Comparison of ENCODE assay signal across 14 cellular contexts in the genomic region with DNA sequence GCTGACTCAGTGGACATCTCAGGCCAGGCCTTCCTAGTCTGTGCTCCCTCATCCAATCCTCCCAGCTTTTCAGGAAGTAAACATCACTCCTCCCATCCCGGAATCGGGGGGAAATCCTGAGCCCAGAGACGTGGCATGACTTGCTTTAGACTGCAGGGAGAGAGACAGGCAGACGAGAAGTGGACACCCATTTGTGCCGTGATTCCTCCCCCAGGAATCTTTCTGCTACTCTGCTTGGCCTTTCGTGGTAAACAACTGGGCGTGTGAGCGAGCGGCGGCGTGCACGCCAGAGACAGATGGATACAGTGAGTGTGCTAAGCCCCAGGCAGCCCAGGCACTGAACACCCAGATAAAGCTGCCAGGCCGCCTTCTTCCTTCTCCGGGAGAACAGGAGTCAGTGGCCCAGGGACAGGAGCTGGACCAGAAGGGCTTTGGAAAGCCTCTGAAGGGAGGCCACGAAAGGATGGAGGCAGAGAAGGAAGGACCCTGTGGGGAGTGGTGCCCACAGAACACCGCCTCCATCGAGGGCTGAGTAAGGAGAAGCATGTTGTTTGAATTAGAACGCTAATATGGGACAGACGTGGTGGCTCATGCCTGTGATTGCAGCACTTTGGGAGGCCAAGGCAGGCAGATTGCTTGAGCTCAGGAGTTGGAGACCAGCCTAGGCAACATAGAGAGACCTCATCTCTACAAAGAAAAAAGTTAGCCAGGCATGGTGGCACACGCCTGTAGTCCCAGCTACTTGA. TPM values are rescaled to one million over a fixed set of nuclear protein-coding genes. Genes with fewer than 3 reads are reported as not detected.
DNase-seq lines count a peak whose midpoint lies in the region; ATAC-seq and TF ChIP-seq lines count a peak whose summit lies in the region.
"Had no signal": no experiment of that assay in that cellular context is flagged by ENCODE, and none has a peak within 500 bp of the region (broad histone marks: within the 10 kb centered on the region; RNA-seq: fewer than 3 reads in every experiment).

No MANE protein-coding gene starts in this region.

- DNase-seq in AG08396 (ENCODE audit: low spot score) (peak; percentile 89), SJCRH30 (peak; percentile 22 to 58), fibroblast of the conjunctiva (ENCODE audit: low read depth) (peak; percentile 74), neural progenitor cell (ENCODE audit: low spot score) (no peak), endodermal cell (no peak)
- no peak for DNase-seq in activated naive CD4-positive, alpha-beta T cell treated with anti-CD3 and anti-CD28 coated beads, Interleukin-2, amount 10 ng/mL, durations not matched to agents 7 days and 5 days
- DNase-seq: AML-193; MM.1S; naive thymus-derived CD8-positive, alpha-beta T cell; OCI-M1; stimulated activated CD4-positive, alpha-beta T cell treated with anti-CD3 and anti-CD28 coated beads, Interleukin-4, amount 100 ng/mL, for 24 hours had no signal

- H3K9me3 Mint-ChIP-seq in neural progenitor cell (no peaks in the 10 kb centered on the region), endodermal cell (no peaks in the 10 kb centered on the region)
- no peaks in the 10 kb centered on the region for H3K9me3 Mint-ChIP-seq in activated naive CD4-positive, alpha-beta T cell treated with anti-CD3 and anti-CD28 coated beads, Interleukin-2, amount 10 ng/mL, durations not matched to agents 7 days and 5 days
- H3K9me3 Mint-ChIP-seq: naive thymus-derived CD8-positive, alpha-beta T cell had no signal

- H4K20me1 ChIP-seq in neural progenitor cell (ENCODE audit: low read depth) = no peaks in the 10 kb centered on the region

- H3K4me3 ChIP-seq in SJCRH30 (peak overlapping the region; percentile 42), neural progenitor cell (no peak overlapping the region), endodermal cell (ENCODE audit: low read length) (no peak overlapping the region)

- H3K27ac Mint-ChIP-seq in neural progenitor cell (peak overlapping the region; percentile 32), endodermal cell (no peak overlapping the region)
- H3K27ac Mint-ChIP-seq in activated naive CD4-positive, alpha-beta T cell treated with anti-CD3 and anti-CD28 coated beads, Interleukin-2, amount 10 ng/mL, durations not matched to agents 7 days and 5 days = no peak overlapping the region

- H2AFZ ChIP-seq in neural progenitor cell (replicated peaks) = peak overlapping the region; percentile 52

- H3K4me1 ChIP-seq in SJCRH30 (peaks cover 17% of the 10 kb centered on the region), neural progenitor cell (no peaks in the 10 kb centered on the region), endodermal cell (ENCODE audit: control insufficient read depth, insufficient read depth, low read length) (peaks cover 3% of the 10 kb centered on the region)

- H3K27me3 Mint-ChIP-seq in neural progenitor cell (ENCODE audit: insufficient read depth, low read depth) (peaks cover 6% of the 10 kb centered on the region), endodermal cell (ENCODE audit: insufficient read depth) (peaks cover 2% of the 10 kb centered on the region)
- H3K27me3 Mint-ChIP-seq in activated naive CD4-positive, alpha-beta T cell treated with anti-CD3 and anti-CD28 coated beads, Interleukin-2, amount 10 ng/mL, durations not matched to agents 7 days and 5 days = peaks cover 28% of the 10 kb centered on the region

- H3K27me3 ChIP-seq in SJCRH30 = no peaks in the 10 kb centered on the region
- peaks cover 4% of the 10 kb centered on the region for H3K27me3 ChIP-seq in neural progenitor cell
- no peaks in the 10 kb centered on the region for H3K27me3 ChIP-seq in endodermal cell (ENCODE audit: control insufficient read depth, insufficient read depth, low read length, poor library complexity, severe bottlenecking)

- H3K27ac ChIP-seq in SJCRH30 (peak overlapping the region; percentile 27), neural progenitor cell (no peak overlapping the region), endodermal cell (ENCODE audit: low read depth, low read length) (no peak overlapping the region)
- H3K27ac ChIP-seq: VCaP had no signal

- no peaks in the 10 kb centered on the region for H3F3A ChIP-seq in neural progenitor cell (ENCODE audit: low read depth)

- CTCF ChIA-PET in activated naive CD4-positive, alpha-beta T cell treated with anti-CD3 and anti-CD28 coated beads, Interleukin-2, amount 10 ng/mL, durations not matched to agents 7 days and 5 days (lab: Charles Lee) = no interaction called here

- H3K36me3 ChIP-seq in SJCRH30 (no peaks in the 10 kb centered on the region), neural progenitor cell (no peaks in the 10 kb centered on the region), endodermal cell (ENCODE audit: control insufficient read depth, insufficient read depth, low read length) (no peaks in the 10 kb centered on the region)

- 94 to 96% methylated on average over 18 to 20 of the region's 20 CpGs for WGBS in endodermal cell (ENCODE audit: insufficient coverage in 1 of 2, insufficient read length in 1 of 2), 2 experiments

- H3K4me3 Mint-ChIP-seq in neural progenitor cell (no peak overlapping the region), endodermal cell (no peak overlapping the region)
- no peak overlapping the region for H3K4me3 Mint-ChIP-seq in activated naive CD4-positive, alpha-beta T cell treated with anti-CD3 and anti-CD28 coated beads, Interleukin-2, amount 10 ng/mL, durations not matched to agents 7 days and 5 days
- H3K4me3 Mint-ChIP-seq: naive thymus-derived CD8-positive, alpha-beta T cell had no signal

- no peaks in the 10 kb centered on the region for H3K79me2 ChIP-seq in neural progenitor cell (ENCODE audit: low read depth)

- ATAC-seq in GM21529 (IDR thresholded peaks at IDR 0.05; ENCODE audit: unreplicated experiment) (no peak), GM18868 (IDR thresholded peaks at IDR 0.05; ENCODE audit: unreplicated experiment) (no peak)
- ATAC-seq: naive thymus-derived CD8-positive, alpha-beta T cell had no signal

- H3K36me3 Mint-ChIP-seq in neural progenitor cell (no peaks in the 10 kb centered on the region), endodermal cell (ENCODE audit: low read depth) (no peaks in the 10 kb centered on the region)
- no peaks in the 10 kb centered on the region for H3K36me3 Mint-ChIP-seq in activated naive CD4-positive, alpha-beta T cell treated with anti-CD3 and anti-CD28 coated beads, Interleukin-2, amount 10 ng/mL, durations not matched to agents 7 days and 5 days

- H3K9ac ChIP-seq in neural progenitor cell (no peak overlapping the region), endodermal cell (ENCODE audit: extremely low read depth, low read length, poor library complexity, severe bottlenecking) (no peak overlapping the region)

- H3K4me1 Mint-ChIP-seq in neural progenitor cell = peaks cover 9% of the 10 kb centered on the region
- no peaks in the 10 kb centered on the region for H3K4me1 Mint-ChIP-seq in endodermal cell
- H3K4me1 Mint-ChIP-seq in activated naive CD4-positive, alpha-beta T cell treated with anti-CD3 and anti-CD28 coated beads, Interleukin-2, amount 10 ng/mL, durations not matched to agents 7 days and 5 days = no peaks in the 10 kb centered on the region
- H3K4me1 Mint-ChIP-seq: naive thymus-derived CD8-positive, alpha-beta T cell had no signal

- H3K4me2 ChIP-seq in neural progenitor cell = no peak overlapping the region

- no peak for TF ChIP-seq CTCF in neural progenitor cell (IDR thresholded peaks at IDR 0.05)
- no peak for TF ChIP-seq CTCF in endodermal cell (conservative IDR thresholded peaks at IDR 0.05)

- H3K9me3 ChIP-seq in SJCRH30 (replicated peaks) (no peaks in the 10 kb centered on the region; the same call in 1 of the 2 replicates), neural progenitor cell (ENCODE audit: low read depth) (no peaks in the 10 kb centered on the region), endodermal cell (ENCODE audit: control insufficient read depth, low read length) (no peaks in the 10 kb centered on the region)

RNA-seq across cellular contexts. Expression of a gene that starts 53.0 kb away (rescaled TPM):
- total RNA-seq in SJCRH30 (2014; rRNA removed; shearing (Covaris generic)) = 41.6 and 43.7 TPM in 2 replicates
- total RNA-seq in neural progenitor cell (ENCODE audit: low replicate concordance) (4.0 and 18.6 TPM in 2 replicates), endodermal cell (10 to 100 TPM; 32.0 to 37.2 TPM)
- 13.0 TPM for polyA plus RNA-seq in endodermal cell (2013, experiment 1 of 2)
- polyA plus RNA-seq in endodermal cell (2013, experiment 2 of 2) = 12.3 TPM

Comparison
In these comparisons a context has a peak if more than half of its experiments do, and no peak if none do; other contexts are left out.
1. DNase-seq: peak in AG08396 (single experiment), SJCRH30 (2 of 2) and fibroblast of the conjunctiva (single experiment); none in neural progenitor cell (single experiment), endodermal cell (single experiment) and activated naive CD4-positive, alpha-beta T cell treated with anti-CD3 and anti-CD28 coated beads, Interleukin-2, amount 10 ng/mL, durations not matched to agents 7 days and 5 days (single experiment).